In the genomic region with DNA sequence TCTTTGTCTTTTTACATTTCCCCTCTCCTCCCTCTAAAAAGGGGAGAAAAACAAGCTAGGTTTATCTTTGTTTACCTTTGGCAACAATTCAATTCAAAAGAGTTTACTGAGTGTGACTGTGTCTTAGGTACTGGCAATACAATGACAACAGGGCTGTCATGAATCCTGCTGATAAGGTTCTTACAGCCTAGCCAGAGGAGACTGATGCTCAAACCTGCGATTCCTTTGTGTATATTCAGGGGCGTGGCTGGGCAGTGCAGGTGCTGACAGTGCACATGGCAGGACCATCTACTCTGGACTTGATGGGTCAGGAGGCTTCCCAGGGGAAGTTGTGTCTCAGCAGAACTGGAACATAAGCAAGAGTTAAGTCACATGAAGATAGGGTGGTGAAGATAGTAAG, we compare ENCODE assay signal across 17 cellular contexts. TPM values are rescaled to one million over a fixed set of nuclear protein-coding genes. Genes with fewer than 3 reads are reported as not detected.
A peak's percentile ranks its signal among the peaks of the same experiment; 100 is the strongest.
DNase-seq lines count a peak whose midpoint lies in the region; ATAC-seq, FAIRE-seq and TF ChIP-seq lines count a peak whose summit lies in the region.
"Had no signal": no experiment of that assay in that cellular context is flagged by ENCODE, and none has a peak within 500 bp of the region (broad histone marks: within the 10 kb centered on the region; RNA-seq: fewer than 3 reads in every experiment).

No MANE protein-coding gene starts in this region.

- H3K79me2 ChIP-seq in endothelial cell of umbilical vein (ENCODE audit: control insufficient read depth, insufficient read depth, low read length), result no peaks in the 10 kb centered on the region

- ATAC-seq in CD4-positive, alpha-beta T cell (ENCODE audit: poor library complexity), result no peak
- no peak for ATAC-seq in GM19035 (IDR thresholded peaks at IDR 0.05; ENCODE audit: unreplicated experiment)

- H3K4me1 ChIP-seq in endothelial cell of umbilical vein (ENCODE audit: control insufficient read depth, extremely low read depth, insufficient read depth, low read length), result peaks cover 46% of the 10 kb centered on the region
- H3K4me1 ChIP-seq: BE2C had no signal

- peaks cover 21% of the 10 kb centered on the region for H3K4me1 Mint-ChIP-seq in CD4-positive, alpha-beta T cell (ENCODE audit: low read depth)

- peak overlapping the region; percentile 6 for H3K27ac Mint-ChIP-seq in CD4-positive, alpha-beta T cell

- TF ChIP-seq CTCF in CD4-positive, alpha-beta T cell (IDR thresholded peaks at IDR 0.05), result no peak
- TF ChIP-seq CTCF in endothelial cell of umbilical vein (IDR thresholded peaks at IDR 0.05; ENCODE audit: extremely low read depth in 1 of 2, insufficient read depth in 1 of 2, low read depth in 1 of 2, low read length in 2 of 2), result no peak

- POLR2A ChIA-PET in CD4-positive, alpha-beta T cell (lab: Charles Lee), result interaction anchor here (1.5 kb wide), 1 partner anchor 11 kb away, joined by 5 read pairs; no protein-coding TSS in a partner anchor
- POLR2A ChIA-PET in endothelial cell of umbilical vein (lab: Charles Lee), result no interaction called here

- no peaks in the 10 kb centered on the region for H3K9me3 ChIP-seq in CD4-positive, alpha-beta T cell (ENCODE audit: control insufficient read depth, low read length)
- no peaks in the 10 kb centered on the region for H3K9me3 ChIP-seq in endothelial cell of umbilical vein (replicated peaks; ENCODE audit: control insufficient read depth, insufficient read depth, low read length)
- H3K9me3 ChIP-seq: BE2C had no signal

- no peaks in the 10 kb centered on the region for H3K36me3 ChIP-seq in endothelial cell of umbilical vein (ENCODE audit: control insufficient read depth in 2 of 2, extremely low read depth in 1 of 2, insufficient read depth in 2 of 2, low read length in 2 of 2)
- H3K36me3 ChIP-seq: BE2C had no signal

- no TSS peak for BruUV-seq in endothelial cell of umbilical vein (replicated peaks; lab: Mats Ljungman, UMichigan)

- no peak for DNase-seq in CD4-positive, alpha-beta T cell
- peak; percentile 76 for DNase-seq in NCI-H146 (lab: John Stamatoyannopoulos, UW)
- DNase-seq in NCI-H774 (lab: John Stamatoyannopoulos, UW), result peak; percentile 6
- DNase-seq in endothelial cell of umbilical vein (ENCODE audit: low read depth, low spot score), result peak; percentile 42
- DNase-seq in NK-92 (lab: John Stamatoyannopoulos, UW; ENCODE audit: unreplicated experiment), result no peak
- DNase-seq in T-helper 2 cell, result no peak
- DNase-seq in HTR-8/SVneo (ENCODE audit: insufficient read length, low spot score), result no peak
- DNase-seq: BE2C; DMS53; H9; IMR-90; Kasumi-1; NCI-H1105 treated with DMSO at 0.1 percent for 48 hours; NCI-H2029 treated with DMSO at 0.1 percent for 48 hours; NK-92 treated with Interleukin-12 subunit alpha and Interleukin-12 subunit beta, amount 100 ng/mL, for 24 hours had no signal

- peak overlapping the region; percentile 76 for H3K4me2 ChIP-seq in endothelial cell of umbilical vein (ENCODE audit: insufficient read depth, low read length)

- peak overlapping the region; percentile 51 for H2AFZ ChIP-seq in endothelial cell of umbilical vein (ENCODE audit: low read depth, low read length)

- peaks cover 55% of the 10 kb centered on the region for H3K36me3 Mint-ChIP-seq in CD4-positive, alpha-beta T cell (ENCODE audit: low read depth)

- TF ChIP-seq POLR2A in endothelial cell of umbilical vein (IDR thresholded peaks at IDR 0.05; ENCODE audit: low read depth, low read length), result no peak

- intact Hi-C loops in CD4-positive, alpha-beta T cell (cut with DNase I, micrococcal nuclease), result no loop called here
- intact Hi-C loops in endothelial cell of umbilical vein (cut with micrococcal nuclease), result loop anchor here (2.0 kb wide), 1 partner anchor 32 kb away; no protein-coding TSS in a partner anchor

- no peaks in the 10 kb centered on the region for H3K9me1 ChIP-seq in endothelial cell of umbilical vein (replicated peaks; ENCODE audit: control insufficient read depth, extremely low read depth, insufficient read depth, low read length)

- no peak overlapping the region for H3K9ac ChIP-seq in endothelial cell of umbilical vein (replicated peaks; ENCODE audit: extremely low read depth, insufficient read depth, low read length)

- peak overlapping the region in 1 of 3 experiments; percentile 37 for H3K4me3 ChIP-seq in endothelial cell of umbilical vein (replicated peaks in 1 of 3; ENCODE audit: insufficient read depth in 1 of 3, low read depth in 1 of 3, low read length in 3 of 3)
- H3K4me3 ChIP-seq: SK-N-MC had no signal

- CTCF ChIA-PET in CD4-positive, alpha-beta T cell (lab: Charles Lee), result no interaction called here
- CTCF ChIA-PET in endothelial cell of umbilical vein (lab: Charles Lee), result interaction anchor here (1.0 kb wide), 1 partner anchor 52 kb away, joined by 4 read pairs; no protein-coding TSS in a partner anchor

- dilution Hi-C loops in endothelial cell of umbilical vein (cut with MboI; ENCODE audit: extremely low pct_ligation_motif_present, low sequenced_read_pairs), result no loop called here

- H3K4me3 Mint-ChIP-seq in CD4-positive, alpha-beta T cell, result no peak overlapping the region
- H3K4me3 Mint-ChIP-seq: H9 had no signal

- FAIRE-seq in endothelial cell of umbilical vein (lab: Jason Lieb, UNC), result no peak
- no peak for FAIRE-seq in HTR-8/SVneo (lab: Jason Lieb, UNC)

- peaks cover 6% of the 10 kb centered on the region for H3K9me3 Mint-ChIP-seq in CD4-positive, alpha-beta T cell

- H3K27ac ChIP-seq in CD4-positive, alpha-beta T cell (ENCODE audit: low read depth, low read length), result no peak overlapping the region
- H3K27ac ChIP-seq in endothelial cell of umbilical vein (ENCODE audit: insufficient read depth, low read depth, low read length), result peak overlapping the region; percentile 71
- H3K27ac ChIP-seq: SK-N-MC had no signal

- no peaks in the 10 kb centered on the region for H4K20me1 ChIP-seq in endothelial cell of umbilical vein (replicated peaks; ENCODE audit: control insufficient read depth, extremely low read depth, insufficient read depth, low read length)

- H3K27me3 ChIP-seq in CD4-positive, alpha-beta T cell (ENCODE audit: control insufficient read depth, insufficient read depth, low read length), result no peaks in the 10 kb centered on the region
- no peaks in the 10 kb centered on the region for H3K27me3 ChIP-seq in endothelial cell of umbilical vein (ENCODE audit: control insufficient read depth in 2 of 2, insufficient read depth in 2 of 2, low read length in 2 of 2)
- H3K27me3 ChIP-seq: BE2C had no signal

- no peaks in the 10 kb centered on the region for H3K27me3 Mint-ChIP-seq in CD4-positive, alpha-beta T cell

TF ChIP-seq in endothelial cell of umbilical vein, 7 proteins besides CTCF, POLR2A, EP300 and RAD21:
- TF ChIP-seq GATA2 (IDR thresholded peaks at IDR 0.05; ENCODE audit: insufficient read depth, insufficient read length, low read depth, low read length), result peak; percentile 22
- TF ChIP-seq MYC (IDR thresholded peaks at IDR 0.05; ENCODE audit: low read depth, low read length), result no peak
TF ChIP-seq in endothelial cell of umbilical vein: peak in this region for 1.

RNA-seq across cellular contexts. Expression of gene TTN, which starts 23.2 kb away (rescaled TPM):
- 10 to 100 TPM; 27.5 to 29.2 TPM for total RNA-seq in CD4-positive, alpha-beta T cell
- 0.44 and 0.49 TPM in 2 replicates for total RNA-seq in endothelial cell of umbilical vein
- 0.10 and 0.11 TPM in 2 replicates for polyA plus RNA-seq in endothelial cell of umbilical vein
- 0.03 and 0.06 TPM in 2 replicates for polyA plus RNA-seq in endothelial cell of umbilical vein (2011; cell fraction: cytosol; rRNA removed)
- 0.36 and 0.38 TPM in 2 replicates for polyA plus RNA-seq in endothelial cell of umbilical vein (2011; cell fraction: nucleus; rRNA removed)
- polyA plus RNA-seq in endothelial cell of umbilical vein (2012), result 0.52 and 1.4 TPM in 2 replicates
- polyA minus RNA-seq in endothelial cell of umbilical vein, result 0.40 and 2.0 TPM in 2 replicates
- polyA minus RNA-seq in endothelial cell of umbilical vein (2011; cell fraction: cytosol; rRNA and poly(A)+ RNA removed), result not detected
- polyA minus RNA-seq in endothelial cell of umbilical vein (2011; cell fraction: nucleus; rRNA and poly(A)+ RNA removed), result 0.48 and 1.6 TPM in 2 replicates

Comparison
In these comparisons a context has a peak if more than half of its experiments do, and no peak if none do; other contexts are left out.
1. DNase-seq: peak in NCI-H146 (single experiment), NCI-H774 (single experiment) and endothelial cell of umbilical vein (single experiment); none in CD4-positive, alpha-beta T cell (0 of 10), NK-92 (single experiment), T-helper 2 cell (0 of 5) and HTR-8/SVneo (single experiment).
2. RNA of gene TTN, which starts 23.2 kb away (total RNA-seq): 27.5 to 29.2 TPM in CD4-positive, alpha-beta T cell; 0.44 to 0.49 TPM in endothelial cell of umbilical vein; every median in the first group is over 10 times any median in the second.